Comparison of ENCODE assay signal across 8 cellular contexts in the genomic region with DNA sequence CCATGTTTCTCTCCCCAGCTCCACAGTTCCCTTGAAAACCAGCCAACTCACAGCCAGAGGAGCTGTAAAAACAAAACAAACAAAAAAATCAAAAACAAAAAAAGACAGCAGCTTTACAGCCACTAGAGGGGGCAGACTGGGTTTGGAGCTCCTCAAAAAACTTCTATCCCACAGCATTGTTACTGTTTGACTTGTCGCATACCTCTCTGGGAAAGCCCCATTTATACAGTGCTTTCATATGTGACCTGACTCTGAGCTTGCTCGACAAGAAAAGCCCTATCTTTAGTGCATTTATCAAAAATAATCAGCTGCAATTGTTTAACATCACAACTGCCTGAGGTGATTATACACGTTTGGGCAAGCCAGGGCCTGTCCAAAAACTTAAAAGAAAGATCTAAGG. TPM values are rescaled to one million over a fixed set of nuclear protein-coding genes. Genes with fewer than 3 reads are reported as not detected.
DNase-seq lines count a peak whose midpoint lies in the region; ATAC-seq, FAIRE-seq and TF ChIP-seq lines count a peak whose summit lies in the region.

No MANE protein-coding gene starts in this region.

- peak; percentile 63 for TF ChIP-seq CTCF in SK-N-SH (IDR thresholded peaks at IDR 0.05)

- no peaks in the 10 kb centered on the region for H3K9me2 ChIP-seq in SK-N-SH

- H3K79me2 ChIP-seq in SK-N-SH (ENCODE audit: insufficient read depth), result no peaks in the 10 kb centered on the region

- peak; percentile 4 to 24 for DNase-seq in NCI-H526 (lab: John Stamatoyannopoulos, UW)
- no peak for DNase-seq in NCI-H526 treated with DMSO at 0.1 percent for 48 hours (lab: John Stamatoyannopoulos, UW)
- DNase-seq in SK-N-SH, result peak; percentile 37
- DNase-seq in glomerular visceral epithelial cell (ENCODE audit: extremely low spot score), result peak; percentile 38
- DNase-seq in urothelium cell line (ENCODE audit: low spot score), result peak; percentile 44
- no peak for DNase-seq in NCI-H1048 (lab: John Stamatoyannopoulos, UW)

- POLR2A ChIA-PET in SK-N-SH (lab: Yijun Ruan, JAX), result no interaction called here

- H3K4me1 ChIP-seq in SK-N-SH (ENCODE audit: control insufficient read depth in 1 of 2, insufficient read depth in 2 of 2, low read depth in 1 of 2, low read length in 1 of 2), result no peaks in the 10 kb centered on the region

- H3K4me2 ChIP-seq in SK-N-SH, result no peak overlapping the region

- CTCF ChIA-PET in SK-N-SH (lab: Yijun Ruan, JAX), result interaction anchor here (0.8 to 1.9 kb wide), 6 partner anchors 9 to 103 kb away, joined by 3 to 10 read pairs (median 4); a partner anchor contains a TSS

- no peak overlapping the region for H3K4me3 ChIP-seq in SK-N-SH (ENCODE audit: low read depth in 2 of 2, low read length in 1 of 2)

- peak; percentile 20; the same call in 1 of the 2 replicates for TF ChIP-seq RAD21 in SK-N-SH (IDR thresholded peaks at IDR 0.05; ENCODE audit: low read length)

- H2AFZ ChIP-seq in SK-N-SH (ENCODE audit: low read depth), result no peak overlapping the region

- FAIRE-seq in urothelium cell line (lab: Jason Lieb, UNC), result no peak

- H3F3A ChIP-seq in SK-N-SH (replicated peaks; ENCODE audit: insufficient read depth), result no peaks in the 10 kb centered on the region

- 30% methylated on average over 3 of the region's 3 CpGs for WGBS in SK-N-SH (ENCODE audit: low lambda C conversion rate)

- H3K27me3 ChIP-seq in SK-N-SH (ENCODE audit: insufficient read depth), result no peaks in the 10 kb centered on the region

- no peak overlapping the region for H3K27ac ChIP-seq in SK-N-SH (ENCODE audit: low read depth in 2 of 2, low read length in 1 of 2)

- peak; percentile 100 for ATAC-seq in GM21360 (IDR thresholded peaks at IDR 0.05; ENCODE audit: unreplicated experiment)
- peak; percentile 96 for ATAC-seq in HG03457 (IDR thresholded peaks at IDR 0.05; ENCODE audit: unreplicated experiment)

- H4K20me1 ChIP-seq in SK-N-SH (ENCODE audit: insufficient read depth), result no peaks in the 10 kb centered on the region

- no peak overlapping the region for H3K9ac ChIP-seq in SK-N-SH

- H3K9me3 ChIP-seq in SK-N-SH, result no peaks in the 10 kb centered on the region

- H3K36me3 ChIP-seq in SK-N-SH (replicated peaks in 1 of 2; ENCODE audit: control insufficient read depth in 1 of 2, insufficient read depth in 2 of 2, low read length in 1 of 2), result no peaks in the 10 kb centered on the region

- no peak for TF ChIP-seq EP300 in SK-N-SH (IDR thresholded peaks at IDR 0.05; ENCODE audit: borderline replicate concordance in 1 of 2, low read depth in 1 of 2, low read length in 1 of 2)

TF ChIP-seq in SK-N-SH, 30 proteins besides CTCF, POLR2A, EP300 and RAD21:
- TF ChIP-seq FOXM1 (IDR thresholded peaks at IDR 0.05; ENCODE audit: low read depth) (no peak), MXI1 (IDR thresholded peaks at IDR 0.05; ENCODE audit: low read depth, low read length) (no peak), SMC3 (IDR thresholded peaks at IDR 0.05; ENCODE audit: low read depth, low read length) (0 out of 2 replicates have a peak, but pooled peaks have one; percentile 21), NRF1 (IDR thresholded peaks at IDR 0.05; ENCODE audit: low read depth, low read length) (no peak), YY1 (IDR thresholded peaks at IDR 0.05; ENCODE audit: low read depth) (no peak)
- TF ChIP-seq, protein P1, sequence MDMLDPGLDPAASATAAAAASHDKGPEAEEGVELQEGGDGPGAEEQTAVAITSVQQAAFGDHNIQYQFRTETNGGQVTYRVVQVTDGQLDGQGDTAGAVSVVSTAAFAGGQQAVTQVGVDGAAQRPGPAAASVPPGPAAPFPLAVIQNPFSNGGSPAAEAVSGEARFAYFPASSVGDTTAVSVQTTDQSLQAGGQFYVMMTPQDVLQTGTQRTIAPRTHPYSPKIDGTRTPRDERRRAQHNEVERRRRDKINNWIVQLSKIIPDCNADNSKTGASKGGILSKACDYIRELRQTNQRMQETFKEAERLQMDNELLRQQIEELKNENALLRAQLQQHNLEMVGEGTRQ (IDR thresholded peaks at IDR 0.05; ENCODE audit: borderline replicate concordance, low read depth, low read length), result no peak

RNA-seq across cellular contexts. Expression of a gene that starts 21.6 kb away (rescaled TPM):
- 20.9 and 21.7 TPM in 2 replicates for polyA plus RNA-seq in SK-N-SH (2012; rRNA removed)
- 27.2 and 33.7 TPM in 2 replicates for polyA plus RNA-seq in SK-N-SH (2012; cell fraction: cytosol; rRNA removed)
- polyA plus RNA-seq in SK-N-SH (2012; cell fraction: nucleus; rRNA removed), result 9.1 and 13.6 TPM in 2 replicates

RNA-seq across cellular contexts. Expression of a gene that starts 29.0 kb away (rescaled TPM):
- 14.5 and 18.7 TPM in 2 replicates for polyA plus RNA-seq in SK-N-SH (2012; rRNA removed)
- 9.0 and 12.5 TPM in 2 replicates for polyA plus RNA-seq in SK-N-SH (2012; cell fraction: cytosol; rRNA removed)
- polyA plus RNA-seq in SK-N-SH (2012; cell fraction: nucleus; rRNA removed), result 24.8 and 28.9 TPM in 2 replicates

RNA-seq across cellular contexts. Expression of a gene that starts 30.3 kb away (rescaled TPM):
- polyA plus RNA-seq in SK-N-SH (2012; rRNA removed), result not detected in 2 replicates
- polyA plus RNA-seq in SK-N-SH (2012; cell fraction: cytosol; rRNA removed), result not detected in 2 replicates
- polyA plus RNA-seq in SK-N-SH (2012; cell fraction: nucleus; rRNA removed), result not detected in 2 replicates

Comparison
In these comparisons a context has a peak if more than half of its experiments do, and no peak if none do; other contexts are left out.
1. DNase-seq: peak in NCI-H526 (2 of 2), SK-N-SH (single experiment), glomerular visceral epithelial cell (single experiment) and urothelium cell line (single experiment); none in NCI-H526 treated with DMSO at 0.1 percent for 48 hours (single experiment) and NCI-H1048 (single experiment).